ENCODE assay signal across 11 cellular contexts in genomic region chr17:16585796-16586195, GRCh38.
"Had no signal": no experiment of that assay in that cellular context is flagged by ENCODE, and none has a peak within 500 bp of the region (broad histone marks: within the 10 kb centered on the region; RNA-seq: fewer than 3 reads in every experiment).

No MANE protein-coding gene starts in this region.

- ATAC-seq: effector memory CD8-positive, alpha-beta T cell; left lobe of liver; naive thymus-derived CD8-positive, alpha-beta T cell; right cardiac atrium; stimulated activated naive CD8-positive, alpha-beta T cell treated with anti-CD3 and anti-CD28 coated beads, Interleukin-15, amount 100 ng/mL, for 72 hours had no signal

- H3K4me1 ChIP-seq: prostate gland had no signal

- H3K4me3 ChIP-seq: prostate gland had no signal

- H3K36me3 ChIP-seq: prostate gland had no signal

- DNase-seq: activated CD4-positive, alpha-beta T cell treated with anti-CD3 and anti-CD28 coated beads, Interleukin-2, amount 50 U/mL, for 1 hour; activated naive CD8-positive, alpha-beta T cell treated with anti-CD3 and anti-CD28 coated beads for 36 hours; anterior cingulate cortex; dermis blood vessel endothelial cell; effector memory CD8-positive, alpha-beta T cell; hippocampal formation; naive thymus-derived CD8-positive, alpha-beta T cell; right cardiac atrium; stimulated activated naive CD8-positive, alpha-beta T cell treated with anti-CD3 and anti-CD28 coated beads, Interleukin-15, amount 100 ng/mL, for 72 hours had no signal

- H3K9me3 ChIP-seq: prostate gland had no signal

- H3K27ac ChIP-seq: prostate gland had no signal
